26 cellular contexts compared by ENCODE assay signal in the genomic region with DNA sequence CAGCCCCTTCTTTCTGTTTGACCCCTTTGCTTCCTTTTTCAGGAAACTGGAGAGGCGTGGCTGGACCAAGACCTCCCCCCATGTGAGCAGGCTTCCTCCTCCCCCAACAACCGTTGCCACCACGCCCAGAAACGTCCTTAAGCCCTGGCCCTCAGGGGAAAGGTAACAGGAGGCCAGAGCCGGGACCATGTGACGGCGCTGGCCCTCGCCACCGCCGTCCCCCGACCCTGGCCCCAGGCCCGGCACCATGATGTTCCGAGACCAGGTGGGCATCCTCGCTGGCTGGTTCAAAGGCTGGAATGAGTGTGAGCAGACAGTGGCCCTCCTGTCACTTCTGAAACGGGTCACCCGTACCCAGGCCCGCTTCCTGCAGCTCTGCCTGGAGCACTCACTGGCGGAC. TPM values are rescaled to one million over a fixed set of nuclear protein-coding genes. Genes with fewer than 3 reads are reported as not detected.
"Had no signal": no experiment of that assay in that cellular context is flagged by ENCODE, and none has a peak within 500 bp of the region (broad histone marks: within the 10 kb centered on the region; RNA-seq: fewer than 3 reads in every experiment).

No MANE protein-coding gene starts in this region.

- H3K4me1 ChIP-seq: breast epithelium, Peyer's patch had no signal

- H3K9me3 ChIP-seq: breast epithelium, Peyer's patch, SJCRH30, SK-N-SH had no signal

- H3K27ac ChIP-seq: Peyer's patch, RWPE1, SJCRH30, WERI-Rb-1 had no signal

- H3K9me3 Mint-ChIP-seq: activated CD8-positive, alpha-beta T cell treated with anti-CD3 and anti-CD28 coated beads for 36 hours; activated naive CD4-positive, alpha-beta T cell treated with anti-CD3 and anti-CD28 coated beads, Interleukin-2, amount 50 U/mL, for 24 hours; activated T-helper 1 cell treated with anti-CD3 and anti-CD28 coated beads, Interleukin-12 subunit alpha, Interleukin-12 subunit beta, Interleukin-2, Interleukin-4 antibody, amounts not matched to agents 30 ng/mL and 10 ng/mL and 1 ng/mL, durations not matched to agents 14 hours and 24 hours and 36 hours had no signal

- H3K4me3 ChIP-seq: breast epithelium, Peyer's patch, SJCRH30 had no signal

- DNase-seq: activated CD4-positive, alpha-beta T cell treated with anti-CD3 and anti-CD28 coated beads for 36 hours; activated CD4-positive, alpha-beta T cell treated with anti-CD3 and anti-CD28 coated beads, Interleukin-2, amount 50 U/mL, for 1 hour; activated CD8-positive, alpha-beta memory T cell treated with anti-CD3 and anti-CD28 coated beads, Interleukin-2, amount 50 U/mL, for 4 hours; activated CD8-positive, alpha-beta T cell treated with anti-CD3 and anti-CD28 coated beads for 36 hours; activated effector memory CD4-positive, alpha-beta T cell treated with Interleukin-2 at 50 U/mL for 16 hours; activated naive CD4-positive, alpha-beta T cell; caudate nucleus; Karpas-422; MM.1S; NCI-H1105; NCI-H1436; NCI-H187; NCI-H2081; NCI-H510A treated with DMSO at 0.1 percent for 48 hours; NCI-H69; Peyer's patch; Right ventricle myocardium superior; SJCRH30; SK-N-SH; T-helper 1 cell; WERI-Rb-1 had no signal

- H3K27me3 ChIP-seq: breast epithelium, Peyer's patch, SJCRH30 had no signal

- H3K27ac Mint-ChIP-seq: activated CD4-positive, alpha-beta T cell treated with anti-CD3 and anti-CD28 coated beads for 36 hours; activated CD8-positive, alpha-beta T cell treated with anti-CD3 and anti-CD28 coated beads for 36 hours; activated naive CD4-positive, alpha-beta T cell treated with anti-CD3 and anti-CD28 coated beads, Interleukin-2, amount 50 U/mL, for 24 hours had no signal

- H3K9ac ChIP-seq: SK-N-SH had no signal

- ATAC-seq: activated CD4-positive, alpha-beta T cell treated with anti-CD3 and anti-CD28 coated beads for 36 hours; activated CD8-positive, alpha-beta T cell treated with anti-CD3 and anti-CD28 coated beads for 36 hours had no signal

- H3K27me3 Mint-ChIP-seq: activated CD4-positive, alpha-beta T cell treated with anti-CD3 and anti-CD28 coated beads for 36 hours; activated CD8-positive, alpha-beta T cell treated with anti-CD3 and anti-CD28 coated beads for 36 hours; activated naive CD4-positive, alpha-beta T cell treated with anti-CD3 and anti-CD28 coated beads, Interleukin-2, amount 50 U/mL, for 24 hours had no signal

- H3K4me2 ChIP-seq: SK-N-SH had no signal

- H3K36me3 ChIP-seq: breast epithelium had no signal

- H3K4me3 Mint-ChIP-seq: activated CD4-positive, alpha-beta T cell treated with anti-CD3 and anti-CD28 coated beads for 36 hours; activated CD8-positive, alpha-beta T cell treated with anti-CD3 and anti-CD28 coated beads for 36 hours; activated naive CD4-positive, alpha-beta T cell treated with anti-CD3 and anti-CD28 coated beads, Interleukin-2, amount 50 U/mL, for 24 hours; activated T-helper 1 cell treated with anti-CD3 and anti-CD28 coated beads, Interleukin-12 subunit alpha, Interleukin-12 subunit beta, Interleukin-2, Interleukin-4 antibody, amounts not matched to agents 30 ng/mL and 10 ng/mL and 1 ng/mL, durations not matched to agents 14 hours and 24 hours and 36 hours had no signal

RNA-seq across cellular contexts. Expression of gene LRFN1, which starts 36.0 kb away (rescaled TPM):
- polyA plus RNA-seq: aorta had no signal
